ENCODE assay signal across 9 cellular contexts in the genomic region with DNA sequence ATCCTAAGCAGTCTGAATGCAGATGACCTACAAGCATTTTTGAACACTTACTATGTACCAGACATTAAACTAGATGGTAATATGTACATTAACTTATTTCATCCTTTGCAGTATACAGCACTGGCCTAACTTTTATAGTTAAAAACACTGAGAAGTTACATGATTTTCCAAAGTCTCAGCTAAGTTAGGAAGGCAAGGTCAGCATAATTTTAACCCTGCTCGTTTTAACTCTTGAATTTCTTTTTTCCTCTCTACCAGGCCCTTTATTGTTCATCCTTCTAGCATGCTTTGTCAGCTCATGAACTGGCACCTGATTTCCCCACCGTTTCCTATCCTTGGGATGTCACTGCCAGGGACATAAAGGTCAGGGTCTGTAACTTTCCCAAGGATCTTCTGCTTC.
"Had no signal": no experiment of that assay in that cellular context is flagged by ENCODE, and none has a peak within 500 bp of the region (broad histone marks: within the 10 kb centered on the region; RNA-seq: fewer than 3 reads in every experiment).

No MANE protein-coding gene starts in this region.

- DNase-seq: GM23248, GOT3, H7, HFFc6, KG1 had no signal

- H3K27ac Mint-ChIP-seq: HFFc6, IgD-negative memory B cell had no signal

- H3K4me3 ChIP-seq: GM23248, HAP-1 had no signal

- H3K36me3 Mint-ChIP-seq: IgD-negative memory B cell had no signal

- H3K9me3 ChIP-seq: HAP-1 had no signal

- ATAC-seq: HCT116 had no signal

- H2AFZ ChIP-seq: GM23248 had no signal

- H3K9ac ChIP-seq: GM23248 had no signal

- H3K36me3 ChIP-seq: HAP-1 had no signal

- H3K4me3 Mint-ChIP-seq: HFFc6, IgD-negative memory B cell had no signal

- H3K4me1 ChIP-seq: HAP-1 had no signal

- H3K27ac ChIP-seq: GM23248, HL-60 had no signal

- H3K4me1 Mint-ChIP-seq: IgD-negative memory B cell had no signal
